8 cellular contexts compared by ENCODE assay signal in genomic region chr17:76272541-76273434, GRCh38. TPM values are rescaled to one million over a fixed set of nuclear protein-coding genes. Genes with fewer than 3 reads are reported as not detected.
DNase-seq lines count a peak whose midpoint lies in the region; ATAC-seq and TF ChIP-seq lines count a peak whose summit lies in the region.

No MANE protein-coding gene starts in this region.

- H3K4me1 ChIP-seq in effector memory CD4-positive, alpha-beta T cell (ENCODE audit: control insufficient read depth, insufficient read depth, low read length, poor library complexity, severe bottlenecking), result peaks cover 62% of the 10 kb centered on the region
- peaks cover 55 to 89% (median 78%) of the 10 kb centered on the region in 6 donors for H3K4me1 ChIP-seq in spleen
- no peaks in the 10 kb centered on the region for H3K4me1 ChIP-seq in aorta (ENCODE audit: control insufficient read depth in 1 of 2, insufficient read depth in 2 of 2, low read length in 2 of 2)

- WGBS in spleen, 5 donors, result 40 to 51% (median 42%) methylated on average over 18 to 19 of the region's 19 CpGs
- WGBS in aorta, 2 donors, result 65 to 67% methylated on average over 19 of the region's 19 CpGs

- peak overlapping the region in 6 of 7 donors; percentile 12 to 79 (median 43) for H3K27ac Mint-ChIP-seq in CD14-positive monocyte

- intact Hi-C loops in CD14-positive monocyte (cut with micrococcal nuclease), result loop anchor here in 1 of 2 donors (10.0 kb wide), 1 partner anchor 48 kb away; no protein-coding TSS in a partner anchor
- intact Hi-C loops in spleen (cut with DNase I; ENCODE audit: low total_unique reads), result no loop called here
- intact Hi-C loops in aorta (cut with DNase I), result no loop called here

- H3K27ac ChIP-seq in KOPT-K1 (ENCODE audit: low read depth, low read length, poor library complexity, severe bottlenecking) (peak overlapping the region; percentile 68), spleen (peak overlapping the region; percentile 83 to 99 (median 98)), aorta (ENCODE audit: low read depth in 1 of 2, low read length in 2 of 2) (no peak overlapping the region)
- H3K27ac ChIP-seq in effector memory CD4-positive, alpha-beta T cell (ENCODE audit: insufficient read depth, low read length, poor library complexity, severe bottlenecking), result peak overlapping the region; percentile 87

- H3K9me3 ChIP-seq in KOPT-K1 (ENCODE audit: insufficient read depth, low read length, poor library complexity, severe bottlenecking), result no peaks in the 10 kb centered on the region
- no peaks in the 10 kb centered on the region for H3K9me3 ChIP-seq in effector memory CD4-positive, alpha-beta T cell (ENCODE audit: control insufficient read depth, low read length)
- no peaks in the 10 kb centered on the region for H3K9me3 ChIP-seq in spleen
- no peaks in the 10 kb centered on the region for H3K9me3 ChIP-seq in aorta (ENCODE audit: control insufficient read depth, low read length)

- no peaks in the 10 kb centered on the region for H3K9me3 Mint-ChIP-seq in CD14-positive monocyte

- peaks cover 0 to 3% (median 2%) of the 10 kb centered on the region in 3 donors for H3K27me3 Mint-ChIP-seq in CD14-positive monocyte (ENCODE audit: low read depth in 3 of 3)

- no peak for DNase-seq in CD14-positive monocyte (ENCODE audit: low spot score)
- peak in 1 of 3 donors; percentile 23 for DNase-seq in effector memory CD4-positive, alpha-beta T cell
- peak; percentile 84 for DNase-seq in spleen
- DNase-seq in A172 (ENCODE audit: low spot score), result no peak
- DNase-seq in aorta, result no peak
- no peak for DNase-seq in NCI-H128 (lab: John Stamatoyannopoulos, UW; ENCODE audit: unreplicated experiment)

- H3K4me3 ChIP-seq in effector memory CD4-positive, alpha-beta T cell (ENCODE audit: insufficient read depth, low read depth, low read length, poor library complexity, severe bottlenecking), result peak overlapping the region; percentile 48
- H3K4me3 ChIP-seq in spleen (peak overlapping the region in 7 of 8 donors; percentile 11 to 99 (median 34)), aorta (ENCODE audit: low read length in 2 of 2) (no peak overlapping the region)

- H3K36me3 Mint-ChIP-seq in CD14-positive monocyte, result peaks cover 19 to 21% of the 10 kb centered on the region in 2 donors

- TF ChIP-seq CTCF in CD14-positive monocyte (IDR thresholded peaks at IDR 0.05) (no peak), spleen (IDR thresholded peaks at IDR 0.05 in 8 of 11, conservative IDR thresholded peaks at IDR 0.05 in 3 of 11) (no peak)

- TF ChIP-seq POLR2A in spleen (IDR thresholded peaks at IDR 0.05), result no peak

- H3K36me3 ChIP-seq in KOPT-K1 (ENCODE audit: insufficient read depth, low read length), result peaks cover 54% of the 10 kb centered on the region
- H3K36me3 ChIP-seq in effector memory CD4-positive, alpha-beta T cell (ENCODE audit: control insufficient read depth, insufficient read depth, low read length), result peaks cover 12% of the 10 kb centered on the region
- peaks cover 0 to 38% (median 15%) of the 10 kb centered on the region in 6 donors for H3K36me3 ChIP-seq in spleen
- H3K36me3 ChIP-seq in aorta (ENCODE audit: control insufficient read depth in 1 of 2, insufficient read depth in 2 of 2, low read length in 1 of 2), result no peaks in the 10 kb centered on the region

- no peaks in the 10 kb centered on the region for H3K27me3 ChIP-seq in effector memory CD4-positive, alpha-beta T cell (replicated peaks; ENCODE audit: control insufficient read depth, insufficient read depth, low read length, poor library complexity, severe bottlenecking)
- H3K27me3 ChIP-seq in spleen (replicated peaks in 1 of 7) (no peaks in the 10 kb centered on the region), aorta (ENCODE audit: control insufficient read depth in 1 of 2, insufficient read depth in 2 of 2, low read length in 1 of 2) (no peaks in the 10 kb centered on the region)

- H3K4me3 Mint-ChIP-seq in CD14-positive monocyte, result peak overlapping the region; percentile 70 to 77

- peak; percentile 15 for ATAC-seq in GM21390 (IDR thresholded peaks at IDR 0.05; ENCODE audit: unreplicated experiment)
- ATAC-seq in aorta (ENCODE audit: low FRiP score), result no peak

- peaks cover 50% of the 10 kb centered on the region for H3K4me1 Mint-ChIP-seq in CD14-positive monocyte

RNA-seq across cellular contexts. Expression of gene UBALD2, which starts 7.6 kb away (rescaled TPM):
- polyA plus RNA-seq in CD14-positive monocyte, result 1 to 10 TPM; 1.4 to 2.2 TPM
- total RNA-seq in spleen, result 10 to 100 TPM; 28.9 to 91.3 (median 63.8) TPM
- 10 to 100 TPM; 42.5 to 54.7 (median 43.8) TPM for polyA plus RNA-seq in spleen
- 2.7 and 6.5 TPM in 2 replicates for total RNA-seq in A172 (2014; rRNA removed; shearing (Covaris generic))
- 10 to 100 TPM; 25.8 to 30.2 TPM for total RNA-seq in aorta
- 10 to 100 TPM; 23.2 to 27.7 TPM for polyA plus RNA-seq in aorta

RNA-seq across cellular contexts. Expression of gene RNF157, which starts 32.5 kb away (rescaled TPM):
- polyA plus RNA-seq in CD14-positive monocyte (not detected), spleen (1 to 10 TPM in 2 of 3 donors, under 1 TPM in 1; 0.89 to 2.0 (median 1.1) TPM), aorta (1 to 10 TPM in 1 of 2 donors, under 1 TPM in 1; 0.36 to 3.8 TPM)
- total RNA-seq in spleen (10 to 100 TPM in 3 of 7 donors, 1 to 10 TPM in 4; 6.8 to 13.0 (median 8.6) TPM), aorta (1 to 10 TPM; 1.7 to 2.0 TPM)
- total RNA-seq in A172 (2014; rRNA removed; shearing (Covaris generic)), result 7.0 and 8.3 TPM in 2 replicates

RNA-seq across cellular contexts. Expression of gene QRICH2, which starts 35.3 kb away (rescaled TPM):
- polyA plus RNA-seq in CD14-positive monocyte (under 1 TPM in 1 of 2 donors, not detected in 1; 0.04 TPM), spleen (1 to 10 TPM; 2.4 to 2.7 (median 2.5) TPM), aorta (10 to 100 TPM in 1 of 2 donors, 1 to 10 TPM in 1; 1.4 to 12.8 TPM)
- total RNA-seq in spleen (1 to 10 TPM; 1.3 to 3.1 (median 2.7) TPM), aorta (1 to 10 TPM; 3.4 to 4.2 TPM)
- 2.1 and 2.8 TPM in 2 replicates for total RNA-seq in A172 (2014; rRNA removed; shearing (Covaris generic))

Comparison
In these comparisons a context has a peak if more than half of its experiments do, and no peak if none do; other contexts are left out.
1. H3K27ac ChIP-seq: peak in KOPT-K1 (single experiment), effector memory CD4-positive, alpha-beta T cell (single experiment) and spleen (8 of 8); none in aorta (0 of 2).
2. H3K4me3 ChIP-seq: peak in effector memory CD4-positive, alpha-beta T cell (single experiment) and spleen (7 of 8); none in aorta (0 of 2).